Comparison of ENCODE assay signal across 15 cellular contexts in genomic region chr9:108469654-108470053, GRCh38.
DNase-seq lines count a peak whose midpoint lies in the region; ATAC-seq and TF ChIP-seq lines count a peak whose summit lies in the region.
"Had no signal": no experiment of that assay in that cellular context is flagged by ENCODE, and none has a peak within 500 bp of the region (broad histone marks: within the 10 kb centered on the region; RNA-seq: fewer than 3 reads in every experiment).

No MANE protein-coding gene starts in this region.

- peaks cover 2 to 11% of the 10 kb centered on the region in 2 donors for H3K9me3 Mint-ChIP-seq in effector memory CD8-positive, alpha-beta T cell

- no peaks in the 10 kb centered on the region for H3K36me3 Mint-ChIP-seq in effector memory CD8-positive, alpha-beta T cell (ENCODE audit: insufficient read depth)
- H3K36me3 Mint-ChIP-seq: activated naive CD8-positive, alpha-beta T cell had no signal

- no peaks in the 10 kb centered on the region for H4K20me1 ChIP-seq in BLaER1 treated with 17β-estradiol and CSF1 and Interleukin-3, amounts not matched to agents 10 nM and 100 nM

- H3K4me2 ChIP-seq in BLaER1 treated with 17β-estradiol and CSF1 and Interleukin-3, amounts not matched to agents 10 nM and 100 nM = peak overlapping the region in 7 of 11 experiments; percentile 6 to 76 (median 57); a peak in 11 of 22 replicates
- H3K4me2 ChIP-seq: KMS-11 had no signal

- no peak overlapping the region for H3K4me3 Mint-ChIP-seq in effector memory CD8-positive, alpha-beta T cell
- H3K4me3 Mint-ChIP-seq: activated naive CD8-positive, alpha-beta T cell; stimulated activated effector memory CD8-positive, alpha-beta T cell treated with anti-CD3 and anti-CD28 coated beads, Interleukin-12 subunit alpha, Interleukin-12 subunit beta, amount 100 ng/mL, for 72 hours had no signal

- H3K4me1 ChIP-seq in BLaER1 treated with 17β-estradiol and CSF1 and Interleukin-3, amounts not matched to agents 10 nM and 100 nM = peaks cover 0 to 26% (median 17%) of the 10 kb centered on the region in 10 experiments; a peak in 10 of 20 replicates
- peaks cover 4% of the 10 kb centered on the region for H3K4me1 ChIP-seq in lower lobe of right lung
- H3K4me1 ChIP-seq: BE2C had no signal

- TF ChIP-seq CTCF in lower lobe of right lung (IDR thresholded peaks at IDR 0.05) (no peak), GM13977 (IDR thresholded peaks at IDR 0.05; ENCODE audit: extremely low read depth, insufficient read depth, missing control alignments) (no peak)

- peaks cover 0 to 6% (median 0%) of the 10 kb centered on the region in 11 experiments; a peak in 3 of 22 replicates for H3K27me3 ChIP-seq in BLaER1 treated with 17β-estradiol and CSF1 and Interleukin-3, amounts not matched to agents 10 nM and 100 nM
- no peaks in the 10 kb centered on the region for H3K27me3 ChIP-seq in lower lobe of right lung (ENCODE audit: low read depth)
- H3K27me3 ChIP-seq: BE2C had no signal

- peak; percentile 65 to 78 for ATAC-seq in lower lobe of right lung
- no peak for ATAC-seq in GM19452 (IDR thresholded peaks at IDR 0.05; ENCODE audit: unreplicated experiment)
- ATAC-seq in effector memory CD8-positive, alpha-beta T cell (replicated peaks) = no peak
- ATAC-seq in HG03159 (IDR thresholded peaks at IDR 0.05; ENCODE audit: unreplicated experiment) = no peak
- ATAC-seq: stimulated activated effector memory CD8-positive, alpha-beta T cell treated with anti-CD3 and anti-CD28 coated beads, Interleukin-12 subunit alpha, Interleukin-12 subunit beta, amount 100 ng/mL, for 72 hours had no signal

- H3K36me3 ChIP-seq in BLaER1 treated with 17β-estradiol and CSF1 and Interleukin-3, amounts not matched to agents 10 nM and 100 nM = no peaks in the 10 kb centered on the region
- no peaks in the 10 kb centered on the region for H3K36me3 ChIP-seq in lower lobe of right lung
- H3K36me3 ChIP-seq: BE2C had no signal

- H3K4me1 Mint-ChIP-seq in effector memory CD8-positive, alpha-beta T cell (ENCODE audit: low read depth in 2 of 2) = no peaks in the 10 kb centered on the region
- H3K4me1 Mint-ChIP-seq: stimulated activated effector memory CD8-positive, alpha-beta T cell treated with anti-CD3 and anti-CD28 coated beads, Interleukin-12 subunit alpha, Interleukin-12 subunit beta, amount 100 ng/mL, for 72 hours had no signal

- H3K27me3 Mint-ChIP-seq in effector memory CD8-positive, alpha-beta T cell = no peaks in the 10 kb centered on the region
- H3K27me3 Mint-ChIP-seq: activated naive CD8-positive, alpha-beta T cell had no signal

- peak; percentile 89 for DNase-seq in LHCN-M2 (ENCODE audit: low read depth)
- DNase-seq in astrocyte of the hippocampus (ENCODE audit: low read depth, low spot score) = peak; percentile 55
- peak; percentile 50 for DNase-seq in lower lobe of right lung
- no peak for DNase-seq in GM13977 (ENCODE audit: low spot score)
- DNase-seq in effector memory CD8-positive, alpha-beta T cell = no peak
- DNase-seq: BE2C; midbrain; posterior cingulate gyrus; stimulated activated CD4-positive, alpha-beta T cell treated with anti-CD3 and anti-CD28 coated beads, Interleukin-2, amount 100 ng/mL, for 24 hours had no signal

- intact Hi-C loops in lower lobe of right lung (cut with DNase I) = no loop called here

- H3K9ac ChIP-seq in BLaER1 treated with 17β-estradiol and CSF1 and Interleukin-3, amounts not matched to agents 10 nM and 100 nM = peak overlapping the region in 2 of 11 experiments; percentile 6 to 8; a peak in 1 of 22 replicates
- H3K9ac ChIP-seq: KMS-11 had no signal

- in situ Hi-C loops in GM13977 (cut with MboI; ENCODE audit: low pct_unique_long_range_greater_than_20kb, low sequenced_read_pairs, unreplicated experiment) = no loop called here

- H3K27ac Mint-ChIP-seq in effector memory CD8-positive, alpha-beta T cell = no peak overlapping the region
- H3K27ac Mint-ChIP-seq: activated naive CD8-positive, alpha-beta T cell; stimulated activated effector memory CD8-positive, alpha-beta T cell treated with anti-CD3 and anti-CD28 coated beads, Interleukin-12 subunit alpha, Interleukin-12 subunit beta, amount 100 ng/mL, for 72 hours had no signal

- no peaks in the 10 kb centered on the region; a peak in 2 of 22 replicates for H3K9me3 ChIP-seq in BLaER1 treated with 17β-estradiol and CSF1 and Interleukin-3, amounts not matched to agents 10 nM and 100 nM (replicated peaks in 1 of 11)
- H3K9me3 ChIP-seq in lower lobe of right lung = no peaks in the 10 kb centered on the region
- H3K9me3 ChIP-seq: BE2C had no signal

- no peak overlapping the region for H3K4me3 ChIP-seq in BLaER1 treated with 17β-estradiol and CSF1 and Interleukin-3, amounts not matched to agents 10 nM and 100 nM
- H3K4me3 ChIP-seq in lower lobe of right lung = no peak overlapping the region

- peak overlapping the region in 4 of 11 experiments; percentile 1 to 70 (median 52); a peak in 7 of 22 replicates for H3K27ac ChIP-seq in BLaER1 treated with 17β-estradiol and CSF1 and Interleukin-3, amounts not matched to agents 10 nM and 100 nM
- H3K27ac ChIP-seq in lower lobe of right lung = no peak overlapping the region
- H3K27ac ChIP-seq: KMS-11 had no signal

Comparison
In these comparisons a context has a peak if more than half of its experiments do, and no peak if none do; other contexts are left out.
1. DNase-seq: peak in LHCN-M2 (single experiment), astrocyte of the hippocampus (single experiment) and lower lobe of right lung (single experiment); none in GM13977 (single experiment) and effector memory CD8-positive, alpha-beta T cell (0 of 3).
2. ATAC-seq: peak in lower lobe of right lung (2 of 2); none in GM19452 (single experiment), effector memory CD8-positive, alpha-beta T cell (single experiment) and HG03159 (single experiment).